ENCODE assay signal across 8 cellular contexts in genomic region chr16:86563489-86564345, GRCh38. TPM values are rescaled to one million over a fixed set of nuclear protein-coding genes. Genes with fewer than 3 reads are reported as not detected.
DNase-seq lines count a peak whose midpoint lies in the region; ATAC-seq and TF ChIP-seq lines count a peak whose summit lies in the region.

No MANE protein-coding gene starts in this region.

- peaks cover 13% of the 10 kb centered on the region for H3K36me3 ChIP-seq in brain microvascular endothelial cell (replicated peaks)

- peak overlapping the region; percentile 22 for H3K27ac ChIP-seq in brain microvascular endothelial cell

- peak; percentile 93 for DNase-seq in G401 (ENCODE audit: low spot score)
- DNase-seq in NCI-H2171 (lab: John Stamatoyannopoulos, UW): peak; percentile 83
- DNase-seq in UCSD-AML1 (lab: John Stamatoyannopoulos, UW; ENCODE audit: unreplicated experiment): peak; percentile 81
- peak; percentile 94 for DNase-seq in brain microvascular endothelial cell
- peak; percentile 75 for DNase-seq in iPS-NIHi7 (ENCODE audit: extremely low spot score)
- DNase-seq in stimulated activated CD4-positive, alpha-beta T cell treated with anti-CD3 and anti-CD28 coated beads, Interleukin-12 subunit alpha, Interleukin-12 subunit beta, amount 100 ng/mL, for 24 hours (ENCODE audit: low read depth in 2 of 2): peak; percentile 82 to 84

- peak overlapping the region; percentile 55 for H3K4me3 ChIP-seq in brain microvascular endothelial cell (ENCODE audit: low read depth, low read length)

- ATAC-seq in HG02885 (IDR thresholded peaks at IDR 0.05; ENCODE audit: poor library complexity, unreplicated experiment) (peak; percentile 73), GM19324 (IDR thresholded peaks at IDR 0.05; ENCODE audit: low FRiP score, unreplicated experiment) (no peak)

- H3K27me3 ChIP-seq in brain microvascular endothelial cell (replicated peaks): no peaks in the 10 kb centered on the region

- in situ Hi-C loops in G401 (cut with HindIII; ENCODE audit: low sequenced_read_pairs) (no loop called here), brain microvascular endothelial cell (cut with HindIII; ENCODE audit: low pct_ligation_motif_present, low sequenced_read_pairs) (loop anchor here (25.0 kb wide), 1 partner anchor 724 kb away; no protein-coding TSS in a partner anchor)

- peak; percentile 100 for TF ChIP-seq CTCF in brain microvascular endothelial cell (IDR thresholded peaks at IDR 0.05; ENCODE audit: low read depth, low read length, missing control alignments)

RNA-seq across cellular contexts. Expression of gene FOXC2, which starts 2.9 kb away (rescaled TPM):
- total RNA-seq in G401 (2014; rRNA removed; shearing (Covaris generic)): 7.0 and 7.6 TPM in 2 replicates

RNA-seq across cellular contexts. Expression of gene MTHFSD, which starts 8.7 kb away (rescaled TPM):
- 8.2 and 10.1 TPM in 2 replicates for total RNA-seq in G401 (2014; rRNA removed; shearing (Covaris generic))

RNA-seq across cellular contexts. Expression of gene FOXL1, which starts 14.6 kb away (rescaled TPM):
- total RNA-seq in G401 (2014; rRNA removed; shearing (Covaris generic)): 1.5 and 3.1 TPM in 2 replicates

RNA-seq across cellular contexts. Expression of gene FOXF1, which starts 53.4 kb away (rescaled TPM):
- 0.06 TPM in 1 of 2 replicates, not detected in the other for total RNA-seq in G401 (2014; rRNA removed; shearing (Covaris generic))
